ENCODE assay signal across 17 cellular contexts in the genomic region with DNA sequence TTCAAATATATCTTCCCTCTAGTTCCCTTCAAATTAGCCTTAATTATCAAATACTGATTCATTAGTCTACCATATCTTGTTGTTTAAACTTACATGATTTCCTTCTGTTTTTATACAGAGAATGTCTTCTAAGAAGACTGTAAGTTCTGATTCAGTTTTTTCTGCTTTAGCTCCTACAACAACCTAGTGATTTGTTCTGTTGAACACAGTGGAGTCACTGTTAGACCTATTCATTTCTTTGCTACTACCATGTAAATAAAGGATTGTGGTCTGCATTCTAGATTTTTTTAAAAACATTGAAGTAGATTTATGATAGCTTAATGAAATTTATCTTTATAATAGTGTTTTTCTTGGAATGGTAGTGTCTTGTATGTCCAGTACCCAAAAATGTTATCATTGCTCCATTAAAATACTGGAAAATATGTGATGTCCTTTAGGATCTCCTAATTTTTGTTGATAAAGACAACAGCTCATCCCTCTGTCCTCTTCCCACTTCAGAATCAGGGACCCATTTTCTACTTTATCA.
A peak's percentile ranks its signal among the peaks of the same experiment; 100 is the strongest.
DNase-seq lines count a peak whose midpoint lies in the region; ATAC-seq, FAIRE-seq and TF ChIP-seq lines count a peak whose summit lies in the region.
"Had no signal": no experiment of that assay in that cellular context is flagged by ENCODE, and none has a peak within 500 bp of the region (broad histone marks: within the 10 kb centered on the region; RNA-seq: fewer than 3 reads in every experiment).

No MANE protein-coding gene starts in this region.

- CTCF ChIA-PET in WTC11 (lab: Charles Lee): no interaction called here

- no peaks in the 10 kb centered on the region for H3K36me3 ChIP-seq in astrocyte (ENCODE audit: insufficient read depth, low read length)

- no peaks in the 10 kb centered on the region for H3K23me2 ChIP-seq in H9 (ENCODE audit: insufficient read length, low read depth, low read length, poor library complexity, severe bottlenecking)

- no peak overlapping the region for H2BK12ac ChIP-seq in H9 (ENCODE audit: insufficient read length, low read depth, low read length)

- H3K18ac ChIP-seq in H9 (ENCODE audit: insufficient read length, low read depth, low read length): no peak overlapping the region

- H3K4ac ChIP-seq in H9 (ENCODE audit: low read depth, low read length): no peak overlapping the region

- H2AK5ac ChIP-seq in H9 (ENCODE audit: insufficient read length, low read length): no peak overlapping the region

- H4K5ac ChIP-seq in H9 (ENCODE audit: insufficient read length, low read depth, low read length): no peak overlapping the region

- no peaks in the 10 kb centered on the region for H3K27me3 Mint-ChIP-seq in astrocyte (ENCODE audit: low read depth, unreplicated experiment)
- no peaks in the 10 kb centered on the region for H3K27me3 Mint-ChIP-seq in H9 (ENCODE audit: low read depth)
- no peaks in the 10 kb centered on the region for H3K27me3 Mint-ChIP-seq in WTC11 (ENCODE audit: low read depth)
- H3K27me3 Mint-ChIP-seq: CD4-positive, alpha-beta T cell had no signal

- H4K91ac ChIP-seq in H9 (ENCODE audit: insufficient read length, low read depth, low read length): no peak overlapping the region

- ATAC-seq in WTC11 (no peak), GM18867 (IDR thresholded peaks at IDR 0.05; ENCODE audit: unreplicated experiment) (no peak)
- ATAC-seq: HCT116, HepG2 had no signal

- no peak overlapping the region for H3K4me3 ChIP-seq in astrocyte (ENCODE audit: insufficient read depth, low read depth, low read length)

- no peaks in the 10 kb centered on the region for H3K79me1 ChIP-seq in H9 (ENCODE audit: insufficient read depth, low read depth, low read length, poor library complexity, severe bottlenecking)

- H3K9me3 ChIP-seq in astrocyte (ENCODE audit: insufficient read depth, low read depth, low read length): no peaks in the 10 kb centered on the region
- no peaks in the 10 kb centered on the region for H3K9me3 ChIP-seq in H9 (ENCODE audit: control insufficient read depth, low read depth, low read length)

- no peak for DNase-seq in D721Med (ENCODE audit: insufficient read length, low spot score)
- DNase-seq in astrocyte (ENCODE audit: low read depth): peak; percentile 27
- no peak for DNase-seq in frontal cortex (ENCODE audit: low spot score in 2 of 2)
- peak; percentile 54 for DNase-seq in pons (ENCODE audit: low spot score)
- DNase-seq in H9: no peak
- DNase-seq in WTC11 (ENCODE audit: low spot score): no peak
- DNase-seq: ACHN; C1 segment of cervical spinal cord; CD4-positive, alpha-beta T cell; DMS153; DMS79 treated with DMSO at 0.1 percent for 48 hours; EL had no signal

- H3K56ac ChIP-seq in H9 (ENCODE audit: insufficient read length, low read depth, low read length): no peak overlapping the region

- no peak overlapping the region for H2BK120ac ChIP-seq in H9 (ENCODE audit: low read depth, low read length, poor library complexity, severe bottlenecking)

- no peaks in the 10 kb centered on the region for H3K9me3 Mint-ChIP-seq in astrocyte (ENCODE audit: unreplicated experiment)
- H3K9me3 Mint-ChIP-seq in H9: no peaks in the 10 kb centered on the region
- peaks cover 5% of the 10 kb centered on the region; the same call in 1 of the 2 replicates for H3K9me3 Mint-ChIP-seq in WTC11

- H3K79me2 ChIP-seq in astrocyte (ENCODE audit: insufficient read depth, low read length): no peaks in the 10 kb centered on the region
- H3K79me2 ChIP-seq in H9 (ENCODE audit: insufficient read depth, low read length): no peaks in the 10 kb centered on the region

- peak; percentile 6 for FAIRE-seq in D721Med (lab: Jason Lieb, UNC)
- FAIRE-seq in astrocyte (lab: Jason Lieb, UNC): no peak
- FAIRE-seq in frontal cortex (lab: Jason Lieb, UNC): peak; percentile 8
- FAIRE-seq: GM12891, HepG2, HTR-8/SVneo had no signal

- H2AFZ ChIP-seq in astrocyte (ENCODE audit: low read depth, low read length) (no peak overlapping the region), H9 (ENCODE audit: low read length) (no peak overlapping the region)

- H4K20me1 ChIP-seq in astrocyte (ENCODE audit: insufficient read depth, low read length) (peaks cover 11% of the 10 kb centered on the region), H9 (ENCODE audit: control insufficient read depth, insufficient read depth, insufficient read length) (no peaks in the 10 kb centered on the region)

- no peak overlapping the region for H2BK20ac ChIP-seq in H9 (ENCODE audit: low read depth, low read length, poor library complexity, severe bottlenecking)

- no peak overlapping the region for H3K9ac ChIP-seq in astrocyte (ENCODE audit: low read length)
- H3K9ac ChIP-seq in H9 (ENCODE audit: extremely low read depth, insufficient read length, low read length): no peak overlapping the region

- H3K4me3 Mint-ChIP-seq in astrocyte (ENCODE audit: unreplicated experiment) (no peak overlapping the region), H9 (no peak overlapping the region), WTC11 (no peak overlapping the region)
- H3K4me3 Mint-ChIP-seq: CD4-positive, alpha-beta T cell had no signal

- H3K4me1 Mint-ChIP-seq in astrocyte (ENCODE audit: low read depth, unreplicated experiment): peaks cover 5% of the 10 kb centered on the region
- H3K4me1 Mint-ChIP-seq in H9: no peaks in the 10 kb centered on the region
- no peaks in the 10 kb centered on the region for H3K4me1 Mint-ChIP-seq in WTC11

- H3K23ac ChIP-seq in H9 (ENCODE audit: insufficient read length, low read depth, low read length): no peak overlapping the region

- POLR2A ChIA-PET in WTC11 (lab: Charles Lee): interaction anchor here (0.5 kb wide), 1 partner anchor 372 kb away, joined by 3 read pairs; no protein-coding TSS in a partner anchor

- H3T11ph ChIP-seq in H9 (ENCODE audit: low read length): no peak overlapping the region

- no peak overlapping the region for H2BK5ac ChIP-seq in H9 (ENCODE audit: insufficient read length, low read length)

- no peak for TF ChIP-seq CTCF in D721Med (IDR thresholded peaks at IDR 0.05; ENCODE audit: insufficient read depth, missing control alignments)
- TF ChIP-seq CTCF in astrocyte (IDR thresholded peaks at IDR 0.05; ENCODE audit: insufficient read depth, low read depth, low read length): no peak
- TF ChIP-seq CTCF in H9 (conservative IDR thresholded peaks at IDR 0.05): no peak
- TF ChIP-seq CTCF in WTC11 (IDR thresholded peaks at IDR 0.05): no peak

- H3K36me3 Mint-ChIP-seq in astrocyte (ENCODE audit: low read depth, unreplicated experiment) (peaks cover 3% of the 10 kb centered on the region), H9 (ENCODE audit: insufficient read depth in 1 of 3, low read depth in 3 of 3) (no peaks in the 10 kb centered on the region), WTC11 (0 out of 2 replicates have a peak, but pooled peaks cover 3% of the 10 kb centered on the region)

- no peak overlapping the region for H3K4me2 ChIP-seq in astrocyte (ENCODE audit: low read length)
- H3K4me2 ChIP-seq in H9 (ENCODE audit: insufficient read depth, insufficient read length, low read length): no peak overlapping the region

- H3K14ac ChIP-seq in H9 (ENCODE audit: insufficient read depth, low read length): no peak overlapping the region

- H3K27ac Mint-ChIP-seq in astrocyte (ENCODE audit: unreplicated experiment) (no peak overlapping the region), H9 (no peak overlapping the region; a peak in 1 of 7 replicates), WTC11 (no peak overlapping the region)
- H3K27ac Mint-ChIP-seq: CD4-positive, alpha-beta T cell had no signal

- no peak overlapping the region for H2BK15ac ChIP-seq in H9 (ENCODE audit: low read depth, low read length)

- H3K27ac ChIP-seq in astrocyte (ENCODE audit: low read depth, low read length) (no peak overlapping the region), H9 (ENCODE audit: insufficient read length, low read depth, low read length) (no peak overlapping the region)

- H3K4me1 ChIP-seq in astrocyte (ENCODE audit: insufficient read depth, low read length) (no peaks in the 10 kb centered on the region), H9 (ENCODE audit: insufficient read depth, low read length) (no peaks in the 10 kb centered on the region)

- H4K8ac ChIP-seq in H9 (replicated peaks; ENCODE audit: insufficient read length, low read depth, low read length): no peak overlapping the region

- no peaks in the 10 kb centered on the region for H3K27me3 ChIP-seq in astrocyte (ENCODE audit: insufficient read depth, low read length)
- no peaks in the 10 kb centered on the region for H3K27me3 ChIP-seq in H9 (ENCODE audit: insufficient read depth, low read length)

TF ChIP-seq in WTC11, 78 proteins besides CTCF, POLR2A, EP300 and RAD21 (continues in another document):
- TF ChIP-seq ZNF263 (CRISPR knock-in tag; IDR thresholded peaks at IDR 0.05; ENCODE audit: low read depth) (no peak), GRHL2 (CRISPR knock-in tag; IDR thresholded peaks at IDR 0.05; ENCODE audit: insufficient replicate concordance, severe bottlenecking) (no peak), JAZF1 (CRISPR knock-in tag; IDR thresholded peaks at IDR 0.05) (no peak), ZNF317 (CRISPR knock-in tag; IDR thresholded peaks at IDR 0.05; ENCODE audit: borderline replicate concordance, low read depth) (no peak), GABPB1 (CRISPR knock-in tag; IDR thresholded peaks at IDR 0.05) (no peak), TEAD1 (CRISPR knock-in tag; IDR thresholded peaks at IDR 0.05) (no peak)
- TF ChIP-seq, protein P1, sequence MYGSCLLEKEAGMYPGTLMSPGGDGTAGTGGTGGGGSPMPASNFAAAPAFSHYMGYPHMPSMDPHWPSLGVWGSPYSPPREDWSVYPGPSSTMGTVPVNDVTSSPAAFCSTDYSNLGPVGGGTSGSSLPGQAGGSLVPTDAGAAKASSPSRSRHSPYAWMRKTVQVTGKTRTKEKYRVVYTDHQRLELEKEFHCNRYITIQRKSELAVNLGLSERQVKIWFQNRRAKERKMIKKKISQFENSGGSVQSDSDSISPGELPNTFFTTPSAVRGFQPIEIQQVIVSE (CRISPR knock-in tag; IDR thresholded peaks at IDR 0.05; ENCODE audit: borderline replicate concordance): no peak

Comparison
In these comparisons a context has a peak if more than half of its experiments do, and no peak if none do; other contexts are left out.
1. DNase-seq: peak in astrocyte (single experiment) and pons (single experiment); none in D721Med (single experiment), frontal cortex (0 of 2), H9 (single experiment) and WTC11 (single experiment).